ENCODE assay signal across 8 cellular contexts in genomic region chr9:129619787-129620668, GRCh38. TPM values are rescaled to one million over a fixed set of nuclear protein-coding genes. Genes with fewer than 3 reads are reported as not detected.
A peak's percentile ranks its signal among the peaks of the same experiment; 100 is the strongest.
DNase-seq lines count a peak whose midpoint lies in the region; ATAC-seq and TF ChIP-seq lines count a peak whose summit lies in the region.

No MANE protein-coding gene starts in this region.

- peak overlapping the region; percentile 3 for H3K27ac ChIP-seq in cardiac muscle cell

- peak; percentile 33 for TF ChIP-seq CTCF in cardiac muscle cell (IDR thresholded peaks at IDR 0.05; ENCODE audit: low read depth, low read length)
- no peak for TF ChIP-seq CTCF in GM20000 (IDR thresholded peaks at IDR 0.05; ENCODE audit: extremely low read depth, missing control alignments)

- peaks cover 10% of the 10 kb centered on the region for H3K27me3 ChIP-seq in cardiac muscle cell

- no peaks in the 10 kb centered on the region for H3K9me3 ChIP-seq in cardiac muscle cell (ENCODE audit: low read depth)

- CTCF ChIA-PET in HEK293T (lab: Yijun Ruan, JAX), result interaction anchor here (0.6 to 1.7 kb wide), 6 partner anchors 9 to 490 kb away, joined by 3 to 9 read pairs (median 4); no protein-coding TSS in a partner anchor

- DNase-seq in HEK293T (ENCODE audit: extremely low spot score), result no peak
- peak; percentile 42 for DNase-seq in UCSD-AML1 (lab: John Stamatoyannopoulos, UW; ENCODE audit: unreplicated experiment)
- peak in 1 of 2 donors; percentile 69 for DNase-seq in cardiac muscle cell (ENCODE audit: low read depth in 1 of 2, low spot score in 1 of 2)
- peak; percentile 63 for DNase-seq in retina
- no peak for DNase-seq in GM19240 (ENCODE audit: insufficient read length, low spot score)
- no peak for DNase-seq in GM20000 (ENCODE audit: low spot score)

- peaks cover 9% of the 10 kb centered on the region for H3K4me1 ChIP-seq in cardiac muscle cell (ENCODE audit: low read depth)

- H3K36me3 ChIP-seq in cardiac muscle cell, result no peaks in the 10 kb centered on the region

- ATAC-seq in HG03196 (IDR thresholded peaks at IDR 0.05; ENCODE audit: unreplicated experiment) (no peak), HG03045 (IDR thresholded peaks at IDR 0.05; ENCODE audit: unreplicated experiment) (no peak)

- peak overlapping the region; percentile 32 for H3K4me3 ChIP-seq in cardiac muscle cell

- POLR2A ChIA-PET in HEK293T (lab: Yijun Ruan, JAX), result interaction anchor here (0.7 to 1.8 kb wide), 4 partner anchors 19 to 445 kb away, joined by 3 to 4 read pairs (median 3); no protein-coding TSS in a partner anchor

TF ChIP-seq in HEK293T, 16 proteins besides CTCF, POLR2A, EP300 and RAD21:
- no peak for TF ChIP-seq ZNF384 (IDR thresholded peaks at IDR 0.05)
- TF ChIP-seq L3MBTL2 (conservative IDR thresholded peaks at IDR 0.05), result peak; percentile 56; the same call in 1 of the 2 replicates
- TF ChIP-seq LEF1 (IDR thresholded peaks at IDR 0.05; ENCODE audit: borderline replicate concordance), result 0 out of 2 replicates have a peak, but pooled peaks have one; percentile 9
TF ChIP-seq in HEK293T: peak in this region for 2.

RNA-seq across cellular contexts. Expression of gene C9orf50, which starts 0.9 kb away (rescaled TPM):
- total RNA-seq in cardiac muscle cell, result 1.8 and 2.5 TPM in 2 replicates
- polyA plus RNA-seq in cardiac muscle cell, result 2.9 and 4.3 TPM in 2 replicates

RNA-seq across cellular contexts. Expression of gene NTMT1, which starts 5.9 kb away (rescaled TPM):
- 35.2 and 36.1 TPM in 2 replicates for total RNA-seq in cardiac muscle cell
- 77.6 and 86.0 TPM in 2 replicates for polyA plus RNA-seq in cardiac muscle cell

RNA-seq across cellular contexts. Expression of gene ASB6, which starts 21.9 kb away (rescaled TPM):
- 23.9 and 24.0 TPM in 2 replicates for total RNA-seq in cardiac muscle cell
- polyA plus RNA-seq in cardiac muscle cell, result 15.0 and 25.2 TPM in 2 replicates

RNA-seq across cellular contexts. Expression of gene PRRX2, which starts 45.4 kb away (rescaled TPM):
- total RNA-seq in cardiac muscle cell, result 1.6 and 10.2 TPM in 2 replicates
- 3.0 and 9.5 TPM in 2 replicates for polyA plus RNA-seq in cardiac muscle cell

Comparison
In these comparisons a context has a peak if more than half of its experiments do, and no peak if none do; other contexts are left out.
1. DNase-seq: peak in UCSD-AML1 (single experiment) and retina (single experiment); none in HEK293T (single experiment), GM19240 (single experiment) and GM20000 (single experiment).